8 cellular contexts compared by ENCODE assay signal in the genomic region with DNA sequence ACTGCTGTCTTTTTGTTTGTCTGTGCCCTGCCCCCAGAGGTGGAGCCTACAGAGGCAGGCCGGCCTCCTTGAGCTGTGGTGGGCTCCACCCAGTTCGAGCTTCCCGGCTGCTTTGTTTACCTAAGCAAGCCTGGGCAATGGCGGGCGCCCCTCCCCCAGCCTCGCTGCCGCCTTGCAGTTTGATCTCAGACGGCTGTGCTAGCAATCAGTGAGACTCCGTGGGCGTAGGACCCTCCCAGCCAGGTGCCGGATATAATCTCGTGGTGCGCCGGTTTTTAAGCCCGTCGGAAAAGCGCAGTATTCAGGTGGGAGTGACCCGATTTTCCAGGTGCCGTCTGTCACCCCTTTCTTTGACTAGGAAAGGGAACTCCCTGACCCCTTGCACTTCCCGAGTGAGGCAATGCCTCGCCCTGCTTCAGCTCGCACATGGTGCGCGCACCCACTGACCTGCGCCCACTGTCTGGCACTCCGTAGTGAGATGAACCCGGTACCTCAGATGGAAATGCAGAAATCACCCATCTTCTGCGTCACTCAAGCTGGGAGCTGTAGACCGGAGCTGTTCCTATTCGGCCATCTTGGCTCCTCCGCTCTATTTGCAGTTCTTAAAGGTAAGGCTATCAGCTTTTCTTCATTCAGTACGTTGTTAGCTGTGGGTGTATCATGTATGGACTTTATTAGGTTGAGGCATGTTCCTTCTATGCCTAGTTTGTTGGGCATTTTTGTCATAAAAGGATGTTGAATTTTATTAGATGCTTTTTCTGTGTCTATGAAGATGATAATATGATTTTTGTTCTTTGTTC.
DNase-seq lines count a peak whose midpoint lies in the region; ATAC-seq and TF ChIP-seq lines count a peak whose summit lies in the region.
"Not testable (repeated sequence)": the region's sequence is repeated elsewhere in the genome, so short reads cannot be mapped to it uniquely, and the experiment has no call there.

No MANE protein-coding gene starts in this region.

- H3K4me3 ChIP-seq in PC-3 (ENCODE audit: low read length) (peak overlapping the region; percentile 74), lower leg skin (ENCODE audit: low read depth, poor library complexity, severe bottlenecking) (peak overlapping the region; percentile 6), smooth muscle cell (peak overlapping the region; percentile 35)

- H3K9me3 Mint-ChIP-seq in WTC11 = peaks cover 34% of the 10 kb centered on the region
- H3K9me3 Mint-ChIP-seq in glutamatergic neuron (ENCODE audit: unreplicated experiment) = not testable (repeated sequence)

- POLR2A ChIA-PET in PC-3 (lab: Charles Lee; ENCODE audit: unreplicated experiment); WTC11 (lab: Charles Lee): not testable (repeated sequence)

- CTCF ChIA-PET in PC-3 (lab: Charles Lee); WTC11 (lab: Charles Lee): not testable (repeated sequence)

- not testable (repeated sequence) for H3K4me1 ChIP-seq in PC-3 (ENCODE audit: insufficient read depth, low read length); smooth muscle cell (ENCODE audit: low read depth)

- TSS peak; percentile 58 for BruUV-seq in PC-3 (replicated peaks; lab: Mats Ljungman, UMichigan)

- not testable (repeated sequence) for H3K27me3 ChIP-seq in PC-3 (ENCODE audit: low read length); smooth muscle cell (ENCODE audit: low read depth)

- peak overlapping the region; percentile 33 for H3K27ac ChIP-seq in PC-3 (ENCODE audit: low read length)
- H3K27ac ChIP-seq in smooth muscle cell (ENCODE audit: low read depth) = not testable (repeated sequence)

- H4K20me1 ChIP-seq in PC-3 (ENCODE audit: low read length); smooth muscle cell (ENCODE audit: low read depth): not testable (repeated sequence)

- not testable (repeated sequence) for H3K9me3 ChIP-seq in PC-3 (ENCODE audit: low read length); smooth muscle cell (replicated peaks; ENCODE audit: low read depth)

- not testable (repeated sequence) for H3F3A ChIP-seq in PC-3 (ENCODE audit: low read length, unreplicated experiment); smooth muscle cell (ENCODE audit: low read depth)

- intact Hi-C loops in PC-3 (cut with micrococcal nuclease); lower leg skin (cut with DNase I; ENCODE audit: low total_unique reads): not testable (repeated sequence)

- not testable (repeated sequence) for TF ChIP-seq POLR2A in lower leg skin (IDR thresholded peaks at IDR 0.05)

- H3K79me2 ChIP-seq in PC-3 (ENCODE audit: low read length) = peaks cover 42% of the 10 kb centered on the region
- not testable (repeated sequence) for H3K79me2 ChIP-seq in smooth muscle cell (ENCODE audit: low read depth)

- not testable (repeated sequence) for H3K36me3 ChIP-seq in PC-3 (ENCODE audit: low read depth, low read length); smooth muscle cell (ENCODE audit: low read depth)

- H3K9ac ChIP-seq in PC-3 (ENCODE audit: low read length) = peak overlapping the region; percentile 46
- H3K9ac ChIP-seq in smooth muscle cell (ENCODE audit: low read depth) = not testable (repeated sequence)

- H3K36me3 Mint-ChIP-seq in WTC11 = peaks cover 31% of the 10 kb centered on the region
- H3K36me3 Mint-ChIP-seq in glutamatergic neuron (ENCODE audit: unreplicated experiment) = peaks cover 22% of the 10 kb centered on the region

- peak overlapping the region; percentile 83 for H3K4me2 ChIP-seq in PC-3 (ENCODE audit: low read length)
- H3K4me2 ChIP-seq in smooth muscle cell = peak overlapping the region; percentile 31

- 82 to 83% methylated on average over 23 to 26 of the region's 32 CpGs for WGBS in lower leg skin, 2 donors
- 65% methylated on average over 26 of the region's 32 CpGs for WGBS in smooth muscle cell (ENCODE audit: low lambda C conversion rate)

- H3K9me2 ChIP-seq in PC-3 (replicated peaks; ENCODE audit: low read length) = not testable (repeated sequence)

- DNase-seq in DMS53 (lab: John Stamatoyannopoulos, UW) (peak; percentile 84), HT-29 (ENCODE audit: low spot score) (peak; percentile 58), NCI-H345 treated with DMSO at 0.1 percent for 48 hours (lab: John Stamatoyannopoulos, UW; ENCODE audit: unreplicated experiment) (peak; percentile 9), PC-3 (peak; percentile 40), WTC11 (ENCODE audit: low spot score) (peak; percentile 14)
- not testable (repeated sequence) for DNase-seq in glutamatergic neuron; lower leg skin (ENCODE audit: low spot score in 2 of 2); smooth muscle cell (lab: John Stamatoyannopoulos, UW; ENCODE audit: unreplicated experiment)

- H2AFZ ChIP-seq in PC-3 (ENCODE audit: low read length) (peak overlapping the region; percentile 78), smooth muscle cell (ENCODE audit: low read depth) (peak overlapping the region; percentile 23)

- peak; percentile 80 for ATAC-seq in PC-3
- not testable (repeated sequence) for ATAC-seq in WTC11

- not testable (repeated sequence) for TF ChIP-seq CTCF in PC-3 (conservative IDR thresholded peaks at IDR 0.05; ENCODE audit: low read depth, low read length); WTC11 (IDR thresholded peaks at IDR 0.05); glutamatergic neuron (IDR thresholded peaks at IDR 0.05; ENCODE audit: partially characterized antibody, unreplicated experiment); lower leg skin (IDR thresholded peaks at IDR 0.05); smooth muscle cell (IDR thresholded peaks at IDR 0.05; ENCODE audit: borderline replicate concordance, insufficient read depth, poor library complexity, severe bottlenecking)

- not testable (repeated sequence) for H3K27me3 Mint-ChIP-seq in WTC11 (ENCODE audit: low read depth); glutamatergic neuron (ENCODE audit: unreplicated experiment)

- H3K4me3 Mint-ChIP-seq in WTC11 = peak overlapping the region; percentile 66
- peak overlapping the region; percentile 11 for H3K4me3 Mint-ChIP-seq in glutamatergic neuron (ENCODE audit: unreplicated experiment)

- H3K4me1 Mint-ChIP-seq in WTC11 = peaks cover 17% of the 10 kb centered on the region
- not testable (repeated sequence) for H3K4me1 Mint-ChIP-seq in glutamatergic neuron (ENCODE audit: low read depth, unreplicated experiment)

- H3K27ac Mint-ChIP-seq in WTC11 (peak overlapping the region; percentile 87), glutamatergic neuron (ENCODE audit: unreplicated experiment) (peak overlapping the region; percentile 79)

TF ChIP-seq in WTC11, 78 proteins besides CTCF, POLR2A, EP300 and RAD21:
- TF ChIP-seq, protein P1, sequence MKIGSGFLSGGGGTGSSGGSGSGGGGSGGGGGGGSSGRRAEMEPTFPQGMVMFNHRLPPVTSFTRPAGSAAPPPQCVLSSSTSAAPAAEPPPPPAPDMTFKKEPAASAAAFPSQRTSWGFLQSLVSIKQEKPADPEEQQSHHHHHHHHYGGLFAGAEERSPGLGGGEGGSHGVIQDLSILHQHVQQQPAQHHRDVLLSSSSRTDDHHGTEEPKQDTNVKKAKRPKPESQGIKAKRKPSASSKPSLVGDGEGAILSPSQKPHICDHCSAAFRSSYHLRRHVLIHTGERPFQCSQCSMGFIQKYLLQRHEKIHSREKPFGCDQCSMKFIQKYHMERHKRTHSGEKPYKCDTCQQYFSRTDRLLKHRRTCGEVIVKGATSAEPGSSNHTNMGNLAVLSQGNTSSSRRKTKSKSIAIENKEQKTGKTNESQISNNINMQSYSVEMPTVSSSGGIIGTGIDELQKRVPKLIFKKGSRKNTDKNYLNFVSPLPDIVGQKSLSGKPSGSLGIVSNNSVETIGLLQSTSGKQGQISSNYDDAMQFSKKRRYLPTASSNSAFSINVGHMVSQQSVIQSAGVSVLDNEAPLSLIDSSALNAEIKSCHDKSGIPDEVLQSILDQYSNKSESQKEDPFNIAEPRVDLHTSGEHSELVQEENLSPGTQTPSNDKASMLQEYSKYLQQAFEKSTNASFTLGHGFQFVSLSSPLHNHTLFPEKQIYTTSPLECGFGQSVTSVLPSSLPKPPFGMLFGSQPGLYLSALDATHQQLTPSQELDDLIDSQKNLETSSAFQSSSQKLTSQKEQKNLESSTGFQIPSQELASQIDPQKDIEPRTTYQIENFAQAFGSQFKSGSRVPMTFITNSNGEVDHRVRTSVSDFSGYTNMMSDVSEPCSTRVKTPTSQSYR (CRISPR knock-in tag; IDR thresholded peaks at IDR 0.05) = 0 out of 2 replicates have a peak, but pooled peaks have one; percentile 42
- TF ChIP-seq, protein P2, sequence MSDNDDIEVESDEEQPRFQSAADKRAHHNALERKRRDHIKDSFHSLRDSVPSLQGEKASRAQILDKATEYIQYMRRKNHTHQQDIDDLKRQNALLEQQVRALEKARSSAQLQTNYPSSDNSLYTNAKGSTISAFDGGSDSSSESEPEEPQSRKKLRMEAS (CRISPR knock-in tag; IDR thresholded peaks at IDR 0.05) = peak; percentile 40; the same call in 1 of the 2 replicates

Comparison
In these comparisons a context has a peak if more than half of its experiments do, and no peak if none do; other contexts are left out.
1. H3K4me3 ChIP-seq: peak in every context shown above with its lines; median percentile 74 in PC-3; 35 in smooth muscle cell; 6 in lower leg skin.